Comparison of ENCODE assay signal across 1 cellular context in the genomic region with DNA sequence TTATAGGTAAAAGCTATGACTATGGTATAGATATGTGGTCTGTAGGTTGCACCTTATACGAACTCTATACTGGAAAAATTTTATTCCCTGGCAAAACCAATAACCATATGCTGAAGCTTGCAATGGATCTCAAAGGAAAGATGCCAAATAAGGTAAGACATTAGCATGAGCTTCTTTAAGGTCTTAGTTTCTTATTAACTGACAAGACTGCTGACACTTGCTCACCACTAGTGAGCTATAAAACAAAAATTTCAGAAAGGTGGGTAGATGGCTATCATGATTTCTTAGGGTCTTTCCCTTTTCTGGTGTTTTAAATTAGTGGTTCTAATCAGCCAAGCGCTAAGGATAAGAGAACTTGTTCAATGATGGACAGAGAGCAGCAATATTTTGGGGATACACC.
TF ChIP-seq lines count a peak whose summit lies in the region.

No MANE protein-coding gene starts in this region.

TF ChIP-seq in IMR-90, 13 proteins besides CTCF, POLR2A, EP300 and RAD21:
- TF ChIP-seq CHD1 (IDR thresholded peaks at IDR 0.05; ENCODE audit: low read depth, low read length) (no peak), FOS (IDR thresholded peaks at IDR 0.05; ENCODE audit: low read depth, low read length) (no peak), SMC3 (IDR thresholded peaks at IDR 0.05; ENCODE audit: low read depth, low read length) (no peak), BHLHE40 (IDR thresholded peaks at IDR 0.05; ENCODE audit: low read depth, low read length) (no peak), NFE2L2 (IDR thresholded peaks at IDR 0.05; ENCODE audit: low read depth, low read length) (no peak)
- TF ChIP-seq, protein P1, sequence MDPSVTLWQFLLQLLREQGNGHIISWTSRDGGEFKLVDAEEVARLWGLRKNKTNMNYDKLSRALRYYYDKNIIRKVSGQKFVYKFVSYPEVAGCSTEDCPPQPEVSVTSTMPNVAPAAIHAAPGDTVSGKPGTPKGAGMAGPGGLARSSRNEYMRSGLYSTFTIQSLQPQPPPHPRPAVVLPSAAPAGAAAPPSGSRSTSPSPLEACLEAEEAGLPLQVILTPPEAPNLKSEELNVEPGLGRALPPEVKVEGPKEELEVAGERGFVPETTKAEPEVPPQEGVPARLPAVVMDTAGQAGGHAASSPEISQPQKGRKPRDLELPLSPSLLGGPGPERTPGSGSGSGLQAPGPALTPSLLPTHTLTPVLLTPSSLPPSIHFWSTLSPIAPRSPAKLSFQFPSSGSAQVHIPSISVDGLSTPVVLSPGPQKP (IDR thresholded peaks at IDR 0.05; ENCODE audit: borderline replicate concordance, low read depth, low read length), result no peak
